ENCODE assay signal across 1 cellular context in genomic region chr5:68240196-68240595, GRCh38.
TF ChIP-seq lines count a peak whose summit lies in the region.

No MANE protein-coding gene starts in this region.

TF ChIP-seq in HepG2, 621 proteins besides CTCF, POLR2A, EP300 and RAD21 (continued from another document):
- TF ChIP-seq, protein P1, sequence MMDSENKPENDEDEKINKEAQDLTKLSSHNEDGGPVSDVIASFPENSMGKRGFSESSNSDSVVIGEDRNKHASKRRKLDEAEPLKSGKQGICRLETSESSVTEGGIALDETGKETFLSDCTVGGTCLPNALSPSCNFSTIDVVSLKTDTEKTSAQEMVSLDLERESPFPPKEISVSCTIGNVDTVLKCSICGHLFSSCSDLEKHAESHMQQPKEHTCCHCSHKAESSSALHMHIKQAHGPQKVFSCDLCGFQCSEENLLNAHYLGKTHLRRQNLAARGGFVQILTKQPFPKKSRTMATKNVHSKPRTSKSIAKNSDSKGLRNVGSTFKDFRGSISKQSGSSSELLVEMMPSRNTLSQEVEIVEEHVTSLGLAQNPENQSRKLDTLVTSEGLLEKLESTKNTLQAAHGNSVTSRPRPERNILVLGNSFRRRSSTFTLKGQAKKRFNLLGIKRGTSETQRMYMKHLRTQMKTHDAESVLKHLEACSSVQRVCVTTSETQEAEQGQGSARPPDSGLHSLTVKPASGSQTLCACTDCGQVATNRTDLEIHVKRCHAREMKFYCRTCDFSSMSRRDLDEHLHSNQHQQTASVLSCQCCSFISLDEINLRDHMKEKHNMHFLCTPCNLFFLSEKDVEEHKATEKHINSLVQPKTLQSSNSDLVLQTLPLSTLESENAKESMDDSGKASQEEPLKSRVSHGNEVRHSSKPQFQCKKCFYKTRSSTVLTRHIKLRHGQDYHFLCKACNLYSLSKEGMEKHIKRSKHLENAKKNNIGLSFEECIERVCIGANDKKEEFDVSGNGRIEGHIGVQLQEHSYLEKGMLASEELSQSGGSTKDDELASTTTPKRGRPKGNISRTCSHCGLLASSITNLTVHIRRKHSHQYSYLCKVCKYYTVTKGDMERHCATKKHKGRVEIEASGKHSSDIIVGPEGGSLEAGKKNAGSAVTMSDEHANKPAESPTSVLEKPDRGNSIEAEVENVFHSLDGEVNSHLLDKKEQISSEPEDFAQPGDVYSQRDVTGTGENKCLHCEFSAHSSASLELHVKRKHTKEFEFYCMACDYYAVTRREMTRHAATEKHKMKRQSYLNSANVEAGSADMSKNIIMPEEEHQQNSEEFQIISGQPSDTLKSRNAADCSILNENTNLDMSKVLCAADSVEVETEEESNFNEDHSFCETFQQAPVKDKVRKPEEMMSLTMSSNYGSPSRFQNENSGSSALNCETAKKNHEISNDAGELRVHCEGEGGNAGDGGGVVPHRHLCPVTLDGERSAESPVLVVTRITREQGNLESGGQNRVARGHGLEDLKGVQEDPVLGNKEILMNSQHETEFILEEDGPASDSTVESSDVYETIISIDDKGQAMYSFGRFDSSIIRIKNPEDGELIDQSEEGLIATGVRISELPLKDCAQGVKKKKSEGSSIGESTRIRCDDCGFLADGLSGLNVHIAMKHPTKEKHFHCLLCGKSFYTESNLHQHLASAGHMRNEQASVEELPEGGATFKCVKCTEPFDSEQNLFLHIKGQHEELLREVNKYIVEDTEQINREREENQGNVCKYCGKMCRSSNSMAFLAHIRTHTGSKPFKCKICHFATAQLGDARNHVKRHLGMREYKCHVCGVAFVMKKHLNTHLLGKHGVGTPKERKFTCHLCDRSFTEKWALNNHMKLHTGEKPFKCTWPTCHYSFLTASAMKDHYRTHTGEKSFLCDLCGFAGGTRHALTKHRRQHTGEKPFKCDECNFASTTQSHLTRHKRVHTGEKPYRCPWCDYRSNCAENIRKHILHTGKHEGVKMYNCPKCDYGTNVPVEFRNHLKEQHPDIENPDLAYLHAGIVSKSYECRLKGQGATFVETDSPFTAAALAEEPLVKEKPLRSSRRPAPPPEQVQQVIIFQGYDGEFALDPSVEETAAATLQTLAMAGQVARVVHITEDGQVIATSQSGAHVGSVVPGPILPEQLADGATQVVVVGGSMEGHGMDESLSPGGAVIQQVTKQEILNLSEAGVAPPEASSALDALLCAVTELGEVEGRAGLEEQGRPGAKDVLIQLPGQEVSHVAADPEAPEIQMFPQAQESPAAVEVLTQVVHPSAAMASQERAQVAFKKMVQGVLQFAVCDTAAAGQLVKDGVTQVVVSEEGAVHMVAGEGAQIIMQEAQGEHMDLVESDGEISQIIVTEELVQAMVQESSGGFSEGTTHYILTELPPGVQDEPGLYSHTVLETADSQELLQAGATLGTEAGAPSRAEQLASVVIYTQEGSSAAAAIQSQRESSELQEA (CRISPR knock-in tag; IDR thresholded peaks at IDR 0.05; ENCODE audit: not compliant biosample characterization): no peak
- no peak for TF ChIP-seq THAP11 (CRISPR knock-in tag; IDR thresholded peaks at IDR 0.05)
- TF ChIP-seq, protein P2, sequence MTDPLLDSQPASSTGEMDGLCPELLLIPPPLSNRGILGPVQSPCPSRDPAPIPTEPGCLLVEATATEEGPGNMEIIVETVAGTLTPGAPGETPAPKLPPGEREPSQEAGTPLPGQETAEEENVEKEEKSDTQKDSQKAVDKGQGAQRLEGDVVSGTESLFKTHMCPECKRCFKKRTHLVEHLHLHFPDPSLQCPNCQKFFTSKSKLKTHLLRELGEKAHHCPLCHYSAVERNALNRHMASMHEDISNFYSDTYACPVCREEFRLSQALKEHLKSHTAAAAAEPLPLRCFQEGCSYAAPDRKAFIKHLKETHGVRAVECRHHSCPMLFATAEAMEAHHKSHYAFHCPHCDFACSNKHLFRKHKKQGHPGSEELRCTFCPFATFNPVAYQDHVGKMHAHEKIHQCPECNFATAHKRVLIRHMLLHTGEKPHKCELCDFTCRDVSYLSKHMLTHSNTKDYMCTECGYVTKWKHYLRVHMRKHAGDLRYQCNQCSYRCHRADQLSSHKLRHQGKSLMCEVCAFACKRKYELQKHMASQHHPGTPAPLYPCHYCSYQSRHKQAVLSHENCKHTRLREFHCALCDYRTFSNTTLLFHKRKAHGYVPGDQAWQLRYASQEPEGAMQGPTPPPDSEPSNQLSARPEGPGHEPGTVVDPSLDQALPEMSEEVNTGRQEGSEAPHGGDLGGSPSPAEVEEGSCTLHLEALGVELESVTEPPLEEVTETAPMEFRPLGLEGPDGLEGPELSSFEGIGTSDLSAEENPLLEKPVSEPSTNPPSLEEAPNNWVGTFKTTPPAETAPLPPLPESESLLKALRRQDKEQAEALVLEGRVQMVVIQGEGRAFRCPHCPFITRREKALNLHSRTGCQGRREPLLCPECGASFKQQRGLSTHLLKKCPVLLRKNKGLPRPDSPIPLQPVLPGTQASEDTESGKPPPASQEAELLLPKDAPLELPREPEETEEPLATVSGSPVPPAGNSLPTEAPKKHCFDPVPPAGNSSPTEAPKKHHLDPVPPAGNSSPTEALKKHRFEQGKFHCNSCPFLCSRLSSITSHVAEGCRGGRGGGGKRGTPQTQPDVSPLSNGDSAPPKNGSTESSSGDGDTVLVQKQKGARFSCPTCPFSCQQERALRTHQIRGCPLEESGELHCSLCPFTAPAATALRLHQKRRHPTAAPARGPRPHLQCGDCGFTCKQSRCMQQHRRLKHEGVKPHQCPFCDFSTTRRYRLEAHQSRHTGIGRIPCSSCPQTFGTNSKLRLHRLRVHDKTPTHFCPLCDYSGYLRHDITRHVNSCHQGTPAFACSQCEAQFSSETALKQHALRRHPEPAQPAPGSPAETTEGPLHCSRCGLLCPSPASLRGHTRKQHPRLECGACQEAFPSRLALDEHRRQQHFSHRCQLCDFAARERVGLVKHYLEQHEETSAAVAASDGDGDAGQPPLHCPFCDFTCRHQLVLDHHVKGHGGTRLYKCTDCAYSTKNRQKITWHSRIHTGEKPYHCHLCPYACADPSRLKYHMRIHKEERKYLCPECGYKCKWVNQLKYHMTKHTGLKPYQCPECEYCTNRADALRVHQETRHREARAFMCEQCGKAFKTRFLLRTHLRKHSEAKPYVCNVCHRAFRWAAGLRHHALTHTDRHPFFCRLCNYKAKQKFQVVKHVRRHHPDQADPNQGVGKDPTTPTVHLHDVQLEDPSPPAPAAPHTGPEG (CRISPR knock-in tag; IDR thresholded peaks at IDR 0.05): no peak
- no peak for TF ChIP-seq KAT7 (CRISPR knock-in tag; IDR thresholded peaks at IDR 0.05; ENCODE audit: borderline replicate concordance)
- no peak for TF ChIP-seq ZNF564 (CRISPR knock-in tag; IDR thresholded peaks at IDR 0.05)
- TF ChIP-seq PPARG (CRISPR knock-in tag; conservative IDR thresholded peaks at IDR 0.05): no peak
- TF ChIP-seq, protein P3, sequence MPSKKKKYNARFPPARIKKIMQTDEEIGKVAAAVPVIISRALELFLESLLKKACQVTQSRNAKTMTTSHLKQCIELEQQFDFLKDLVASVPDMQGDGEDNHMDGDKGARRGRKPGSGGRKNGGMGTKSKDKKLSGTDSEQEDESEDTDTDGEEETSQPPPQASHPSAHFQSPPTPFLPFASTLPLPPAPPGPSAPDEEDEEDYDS (CRISPR knock-in tag; IDR thresholded peaks at IDR 0.05): no peak
- TF ChIP-seq KDM2A (CRISPR knock-in tag; IDR thresholded peaks at IDR 0.05; ENCODE audit: borderline replicate concordance, low read depth): no peak
- no peak for TF ChIP-seq TSC22D2 (CRISPR knock-in tag; IDR thresholded peaks at IDR 0.05; ENCODE audit: borderline replicate concordance)
